ENCODE assay signal across 15 cellular contexts in the genomic region with DNA sequence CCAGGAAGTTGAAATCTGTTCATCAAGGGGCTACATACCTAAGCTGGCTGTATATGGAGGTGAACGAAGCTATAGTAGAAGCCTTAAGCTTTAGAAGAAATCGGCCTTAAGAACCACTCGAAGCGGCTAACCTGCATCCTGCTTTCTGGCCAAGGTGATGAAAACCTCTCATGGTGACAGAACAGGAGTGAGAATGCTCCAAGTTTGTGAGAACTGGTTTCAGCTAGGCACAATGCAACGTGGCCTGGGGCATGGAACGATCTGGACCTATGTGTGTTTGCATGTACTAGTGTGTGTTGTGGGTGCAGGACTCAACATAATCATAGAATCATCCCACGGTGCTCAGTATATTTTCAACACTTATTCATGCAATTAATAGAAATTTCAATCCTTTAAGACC.
"Had no signal": no experiment of that assay in that cellular context is flagged by ENCODE, and none has a peak within 500 bp of the region (broad histone marks: within the 10 kb centered on the region; RNA-seq: fewer than 3 reads in every experiment).

No MANE protein-coding gene starts in this region.

- H3K4me3 Mint-ChIP-seq: activated CD4-positive, alpha-beta T cell treated with anti-CD3 and anti-CD28 coated beads, Interleukin-2, amount 10 ng/mL, durations not matched to agents 24 days and 14 days; activated CD8-positive, alpha-beta T cell treated with anti-CD3 and anti-CD28 coated beads, Interleukin-2, amount 10 ng/mL, durations not matched to agents 7 days and 5 days; naive thymus-derived CD4-positive, alpha-beta T cell; stimulated activated memory B cell treated with anti-CD40 and anti-IgM and Interleukin-4, amounts not matched to agents 10 μg/mL and 1 μg/mL and 100 μg/mL, for 72 hours had no signal

- H3K27ac Mint-ChIP-seq: activated CD4-positive, alpha-beta T cell treated with anti-CD3 and anti-CD28 coated beads, Interleukin-2, amount 10 ng/mL, durations not matched to agents 24 days and 14 days had no signal

- H3K27me3 ChIP-seq: ovary, thyroid gland had no signal

- H3K4me3 ChIP-seq: mucosa of descending colon, ovary, thyroid gland had no signal

- H3K9me3 ChIP-seq: mucosa of descending colon, ovary, thyroid gland had no signal

- DNase-seq: activated CD4-positive, alpha-beta T cell treated with anti-CD3 and anti-CD28 coated beads, Interleukin-2, amount 10 ng/mL, durations not matched to agents 24 days and 14 days; activated CD4-positive, CD25-positive, alpha-beta regulatory T cell; activated CD8-positive, alpha-beta memory T cell treated with anti-CD3 and anti-CD28 coated beads, Interleukin-2, amount 50 U/mL, for 4 hours; activated CD8-positive, alpha-beta T cell treated with anti-CD3 and anti-CD28 coated beads, Interleukin-2, amount 10 ng/mL, durations not matched to agents 7 days and 5 days; activated T-cell treated with anti-CD3 and anti-CD28 coated beads, Interleukin-2, amount 50 U/mL, for 48 hours; effector CD4-positive, alpha-beta T cell; foreskin fibroblast; glutamatergic neuron; mucosa of descending colon; naive thymus-derived CD4-positive, alpha-beta T cell; ovary; stimulated activated CD4-positive, alpha-beta T cell treated with anti-CD3 and anti-CD28 coated beads, Interleukin-12 subunit alpha, Interleukin-12 subunit beta, amount 100 ng/mL, for 4 hours; stimulated activated CD4-positive, alpha-beta T cell treated with anti-CD3 and anti-CD28 coated beads, Interleukin-2, amount 100 ng/mL, for 24 hours; thyroid gland had no signal

- ATAC-seq: activated CD8-positive, alpha-beta T cell treated with anti-CD3 and anti-CD28 coated beads, Interleukin-2, amount 10 ng/mL, durations not matched to agents 7 days and 5 days; mucosa of descending colon; naive thymus-derived CD4-positive, alpha-beta T cell; stimulated activated memory B cell treated with anti-CD40 and anti-IgM and Interleukin-4, amounts not matched to agents 10 μg/mL and 1 μg/mL and 100 μg/mL, for 72 hours had no signal

- H3K27ac ChIP-seq: ovary had no signal

- H3K36me3 ChIP-seq: ovary, thyroid gland had no signal

- H3K27me3 Mint-ChIP-seq: activated CD4-positive, alpha-beta T cell treated with anti-CD3 and anti-CD28 coated beads, Interleukin-2, amount 10 ng/mL, durations not matched to agents 24 days and 14 days; naive thymus-derived CD4-positive, alpha-beta T cell; stimulated activated memory B cell treated with anti-CD40 and anti-IgM and Interleukin-4, amounts not matched to agents 10 μg/mL and 1 μg/mL and 100 μg/mL, for 72 hours had no signal
